Comparison of ENCODE assay signal across 27 cellular contexts in genomic region chr11:123519797-123520193, GRCh38.
DNase-seq lines count a peak whose midpoint lies in the region; TF ChIP-seq lines count a peak whose summit lies in the region.
"Had no signal": no experiment of that assay in that cellular context is flagged by ENCODE, and none has a peak within 500 bp of the region (broad histone marks: within the 10 kb centered on the region; RNA-seq: fewer than 3 reads in every experiment).

No MANE protein-coding gene starts in this region.

- TF ChIP-seq CTCF in HFFc6 (IDR thresholded peaks at IDR 0.05): no peak
- no peak for TF ChIP-seq CTCF in glutamatergic neuron (IDR thresholded peaks at IDR 0.05; ENCODE audit: partially characterized antibody, unreplicated experiment)
- TF ChIP-seq CTCF in nephron progenitor cell (IDR thresholded peaks at IDR 0.05): no peak

- H3K9me3 ChIP-seq in adipocyte (ENCODE audit: control insufficient read depth, low read length): no peaks in the 10 kb centered on the region
- H3K9me3 ChIP-seq: gastroesophageal sphincter, HAP-1, right lobe of liver had no signal

- DNase-seq in HFFc6: no peak
- no peak for DNase-seq in adipocyte (ENCODE audit: low read depth)
- no peak for DNase-seq in glutamatergic neuron
- peak; percentile 9 for DNase-seq in nephron progenitor cell
- no peak for DNase-seq in NCI-H1694 treated with DMSO at 0.1 percent for 48 hours (lab: John Stamatoyannopoulos, UW)
- no peak for DNase-seq in SW 1271 (lab: John Stamatoyannopoulos, UW)
- no peak for DNase-seq in RPMI8226
- DNase-seq: activated CD4-positive, alpha-beta memory T cell treated with anti-CD3 and anti-CD28 coated beads, Interleukin-2, amount 10 ng/mL, durations not matched to agents 7 days and 5 days; activated CD4-positive, CD25-positive, alpha-beta regulatory T cell; activated CD8-positive, alpha-beta memory T cell treated with anti-CD3 and anti-CD28 coated beads, Interleukin-2, amount 50 U/mL, for 48 hours; activated naive CD4-positive, alpha-beta T cell treated with anti-CD3 and anti-CD28 coated beads, Interleukin-2, amount 10 ng/mL, durations not matched to agents 7 days and 5 days; central memory CD4-positive, alpha-beta T cell; COR-L47; dermis blood vessel endothelial cell; DMS79; GDM1; NCI-H1048; NCI-H187 treated with DMSO at 0.1 percent for 48 hours; NCI-H2171 treated with DMSO at 0.1 percent for 48 hours; NCI-H526; right lobe of liver; stimulated activated CD4-positive, alpha-beta T cell treated with anti-CD3 and anti-CD28 coated beads, Interleukin-2, amount 100 ng/mL, for 48 hours had no signal

- peak overlapping the region; percentile 14 for H3K4me3 ChIP-seq in adipocyte (ENCODE audit: low read length)
- H3K4me3 ChIP-seq: gastroesophageal sphincter, HAP-1, right lobe of liver had no signal

- H3K36me3 Mint-ChIP-seq in HFFc6 (ENCODE audit: low read depth) (peaks cover 15% of the 10 kb centered on the region; the same call in 1 of the 2 replicates), glutamatergic neuron (ENCODE audit: unreplicated experiment) (no peaks in the 10 kb centered on the region), nephron progenitor cell (ENCODE audit: low read depth) (peaks cover 9% of the 10 kb centered on the region)
- H3K36me3 Mint-ChIP-seq: natural killer cell treated with Interleukin-12 subunit alpha and Interleukin-12 subunit beta and Interleukin-15 and Interleukin-18, amount 100 ng/mL, for 72 hours; type B pancreatic cell had no signal

- H3K9me3 Mint-ChIP-seq in HFFc6: no peaks in the 10 kb centered on the region
- peaks cover 1% of the 10 kb centered on the region for H3K9me3 Mint-ChIP-seq in glutamatergic neuron (ENCODE audit: unreplicated experiment)
- peaks cover 5% of the 10 kb centered on the region for H3K9me3 Mint-ChIP-seq in nephron progenitor cell
- H3K9me3 Mint-ChIP-seq: natural killer cell treated with Interleukin-12 subunit alpha and Interleukin-12 subunit beta and Interleukin-15 and Interleukin-18, amount 100 ng/mL, for 72 hours; type B pancreatic cell had no signal

- H3K4me3 Mint-ChIP-seq in HFFc6 (no peak overlapping the region), glutamatergic neuron (ENCODE audit: unreplicated experiment) (no peak overlapping the region), nephron progenitor cell (peak overlapping the region; percentile 31)
- H3K4me3 Mint-ChIP-seq: activated CD4-positive, alpha-beta memory T cell treated with anti-CD3 and anti-CD28 coated beads, Interleukin-2, amount 10 ng/mL, durations not matched to agents 7 days and 5 days; activated naive CD4-positive, alpha-beta T cell treated with anti-CD3 and anti-CD28 coated beads, Interleukin-2, amount 10 ng/mL, durations not matched to agents 7 days and 5 days; natural killer cell treated with Interleukin-12 subunit alpha and Interleukin-12 subunit beta and Interleukin-15 and Interleukin-18, amount 100 ng/mL, for 72 hours; type B pancreatic cell had no signal

- no peaks in the 10 kb centered on the region for H3K27me3 ChIP-seq in adipocyte (replicated peaks; ENCODE audit: control insufficient read depth, insufficient read depth, low read length)
- H3K27me3 ChIP-seq: right lobe of liver had no signal

- peak overlapping the region; percentile 2 for H3K9ac ChIP-seq in adipocyte (ENCODE audit: low read length)
- H3K9ac ChIP-seq: parathyroid adenoma had no signal

- peaks cover 18% of the 10 kb centered on the region for H3K4me1 ChIP-seq in adipocyte (ENCODE audit: control insufficient read depth, insufficient read depth, low read length)
- H3K4me1 ChIP-seq: gastroesophageal sphincter, HAP-1, parathyroid adenoma, right lobe of liver had no signal

- no peaks in the 10 kb centered on the region for H3K36me3 ChIP-seq in adipocyte (ENCODE audit: control insufficient read depth, insufficient read depth, low read length, severe bottlenecking)
- H3K36me3 ChIP-seq: gastroesophageal sphincter, HAP-1, right lobe of liver had no signal

- H3K27me3 Mint-ChIP-seq in HFFc6 (ENCODE audit: insufficient read depth) (peaks cover 3% of the 10 kb centered on the region; the same call in 1 of the 2 replicates), glutamatergic neuron (ENCODE audit: unreplicated experiment) (peaks cover 2% of the 10 kb centered on the region), nephron progenitor cell (ENCODE audit: low read depth, poor library complexity) (peaks cover under 1% of the 10 kb centered on the region)
- H3K27me3 Mint-ChIP-seq: activated CD4-positive, alpha-beta memory T cell treated with anti-CD3 and anti-CD28 coated beads, Interleukin-2, amount 10 ng/mL, durations not matched to agents 7 days and 5 days; activated naive CD4-positive, alpha-beta T cell treated with anti-CD3 and anti-CD28 coated beads, Interleukin-2, amount 10 ng/mL, durations not matched to agents 7 days and 5 days; type B pancreatic cell had no signal

- peaks cover 51% of the 10 kb centered on the region for H3K4me1 Mint-ChIP-seq in HFFc6 (ENCODE audit: low read depth)
- peaks cover 27% of the 10 kb centered on the region for H3K4me1 Mint-ChIP-seq in glutamatergic neuron (ENCODE audit: low read depth, unreplicated experiment)
- H3K4me1 Mint-ChIP-seq in nephron progenitor cell: peaks cover 35% of the 10 kb centered on the region

- H3K27ac Mint-ChIP-seq in HFFc6: peak overlapping the region; percentile 85; the same call in 1 of the 2 replicates
- peak overlapping the region; percentile 87 for H3K27ac Mint-ChIP-seq in glutamatergic neuron (ENCODE audit: unreplicated experiment)
- peak overlapping the region; percentile 87 for H3K27ac Mint-ChIP-seq in nephron progenitor cell
- H3K27ac Mint-ChIP-seq: activated CD4-positive, alpha-beta memory T cell treated with anti-CD3 and anti-CD28 coated beads, Interleukin-2, amount 10 ng/mL, durations not matched to agents 7 days and 5 days; activated naive CD4-positive, alpha-beta T cell treated with anti-CD3 and anti-CD28 coated beads, Interleukin-2, amount 10 ng/mL, durations not matched to agents 7 days and 5 days; natural killer cell treated with Interleukin-12 subunit alpha and Interleukin-12 subunit beta and Interleukin-15 and Interleukin-18, amount 100 ng/mL, for 72 hours; type B pancreatic cell had no signal
